Comparison of ENCODE assay signal across 1 cellular context in the genomic region with DNA sequence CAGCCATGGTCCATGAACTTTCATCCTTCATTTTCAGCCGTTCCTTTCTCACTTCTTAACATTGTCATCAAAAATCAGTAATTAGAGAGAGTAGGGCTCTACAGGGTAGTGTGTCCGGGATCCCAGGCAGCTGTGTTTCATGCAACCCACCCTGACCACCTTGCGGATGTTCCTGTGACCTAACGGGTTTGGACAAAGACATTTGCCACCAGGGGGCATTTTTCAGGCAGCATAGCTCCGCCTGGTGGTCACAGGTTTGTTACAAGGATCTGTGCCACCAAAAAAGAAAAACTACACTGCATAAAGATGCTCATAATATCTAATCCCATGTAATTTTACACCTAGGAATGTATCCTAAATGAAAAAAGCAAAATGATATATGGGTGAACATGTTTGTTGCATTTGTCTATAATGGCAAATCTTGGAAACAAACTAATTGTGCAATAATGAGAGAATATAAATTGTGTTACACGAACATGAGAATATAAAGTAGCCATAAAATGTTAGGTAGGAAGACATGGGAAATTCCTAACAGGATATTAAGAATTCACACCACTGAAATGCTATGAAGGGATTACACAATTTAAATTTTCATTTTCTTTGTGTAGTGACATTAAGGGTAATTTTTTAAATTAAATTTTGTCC.
TF ChIP-seq lines count a peak whose summit lies in the region.

No MANE protein-coding gene starts in this region.

TF ChIP-seq in IMR-90, 13 proteins besides CTCF, POLR2A, EP300 and RAD21 (continued from another document):
- TF ChIP-seq, protein P1, sequence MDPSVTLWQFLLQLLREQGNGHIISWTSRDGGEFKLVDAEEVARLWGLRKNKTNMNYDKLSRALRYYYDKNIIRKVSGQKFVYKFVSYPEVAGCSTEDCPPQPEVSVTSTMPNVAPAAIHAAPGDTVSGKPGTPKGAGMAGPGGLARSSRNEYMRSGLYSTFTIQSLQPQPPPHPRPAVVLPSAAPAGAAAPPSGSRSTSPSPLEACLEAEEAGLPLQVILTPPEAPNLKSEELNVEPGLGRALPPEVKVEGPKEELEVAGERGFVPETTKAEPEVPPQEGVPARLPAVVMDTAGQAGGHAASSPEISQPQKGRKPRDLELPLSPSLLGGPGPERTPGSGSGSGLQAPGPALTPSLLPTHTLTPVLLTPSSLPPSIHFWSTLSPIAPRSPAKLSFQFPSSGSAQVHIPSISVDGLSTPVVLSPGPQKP (IDR thresholded peaks at IDR 0.05; ENCODE audit: borderline replicate concordance, low read depth, low read length): no peak
- TF ChIP-seq CHD1 (IDR thresholded peaks at IDR 0.05; ENCODE audit: low read depth, low read length) (no peak), MAFK (IDR thresholded peaks at IDR 0.05; ENCODE audit: low read depth, low read length) (no peak), MXI1 (IDR thresholded peaks at IDR 0.05; ENCODE audit: borderline replicate concordance, low read depth, low read length) (no peak)
- TF ChIP-seq, protein P2, sequence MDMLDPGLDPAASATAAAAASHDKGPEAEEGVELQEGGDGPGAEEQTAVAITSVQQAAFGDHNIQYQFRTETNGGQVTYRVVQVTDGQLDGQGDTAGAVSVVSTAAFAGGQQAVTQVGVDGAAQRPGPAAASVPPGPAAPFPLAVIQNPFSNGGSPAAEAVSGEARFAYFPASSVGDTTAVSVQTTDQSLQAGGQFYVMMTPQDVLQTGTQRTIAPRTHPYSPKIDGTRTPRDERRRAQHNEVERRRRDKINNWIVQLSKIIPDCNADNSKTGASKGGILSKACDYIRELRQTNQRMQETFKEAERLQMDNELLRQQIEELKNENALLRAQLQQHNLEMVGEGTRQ (IDR thresholded peaks at IDR 0.05; ENCODE audit: low read depth, low read length): no peak
